ENCODE assay signal across 19 cellular contexts in genomic region chr1:147570907-147571306, GRCh38. TPM values are rescaled to one million over a fixed set of nuclear protein-coding genes. Genes with fewer than 3 reads are reported as not detected.
DNase-seq lines count a peak whose midpoint lies in the region; ATAC-seq and TF ChIP-seq lines count a peak whose summit lies in the region.
"Had no signal": no experiment of that assay in that cellular context is flagged by ENCODE, and none has a peak within 500 bp of the region (broad histone marks: within the 10 kb centered on the region; RNA-seq: fewer than 3 reads in every experiment).

No MANE protein-coding gene starts in this region.

- H3K4me1 Mint-ChIP-seq in activated CD8-positive, alpha-beta T cell treated with anti-CD3 and anti-CD28 coated beads for 36 hours (ENCODE audit: low read depth), result peaks cover 38% of the 10 kb centered on the region
- peaks cover 16% of the 10 kb centered on the region for H3K4me1 Mint-ChIP-seq in activated CD8-positive, alpha-beta T cell treated with anti-CD3 and anti-CD28 coated beads, Interleukin-2, amount 10 ng/mL, durations not matched to agents 7 days and 5 days (ENCODE audit: low read depth)
- peaks cover 43% of the 10 kb centered on the region for H3K4me1 Mint-ChIP-seq in activated naive CD8-positive, alpha-beta T cell treated with anti-CD3 and anti-CD28 coated beads, Interleukin-2, amount 50 U/mL, for 24 hours
- peaks cover 26% of the 10 kb centered on the region for H3K4me1 Mint-ChIP-seq in progenitor cell of endocrine pancreas (ENCODE audit: low read depth)
- H3K4me1 Mint-ChIP-seq in stimulated activated naive CD8-positive, alpha-beta T cell treated with anti-CD3 and anti-CD28 coated beads, Interleukin-15, amount 100 ng/mL, for 72 hours, result peaks cover 57% of the 10 kb centered on the region
- H3K4me1 Mint-ChIP-seq: B cell had no signal

- H3K9me3 Mint-ChIP-seq in activated CD8-positive, alpha-beta T cell treated with anti-CD3 and anti-CD28 coated beads for 36 hours, result no peaks in the 10 kb centered on the region
- H3K9me3 Mint-ChIP-seq in activated CD8-positive, alpha-beta T cell treated with anti-CD3 and anti-CD28 coated beads, Interleukin-2, amount 10 ng/mL, durations not matched to agents 7 days and 5 days (ENCODE audit: insufficient read depth), result no peaks in the 10 kb centered on the region
- no peaks in the 10 kb centered on the region for H3K9me3 Mint-ChIP-seq in activated naive CD8-positive, alpha-beta T cell treated with anti-CD3 and anti-CD28 coated beads, Interleukin-2, amount 50 U/mL, for 24 hours
- no peaks in the 10 kb centered on the region for H3K9me3 Mint-ChIP-seq in progenitor cell of endocrine pancreas (ENCODE audit: low read depth)
- no peaks in the 10 kb centered on the region for H3K9me3 Mint-ChIP-seq in stimulated activated naive CD8-positive, alpha-beta T cell treated with anti-CD3 and anti-CD28 coated beads, Interleukin-15, amount 100 ng/mL, for 72 hours
- H3K9me3 Mint-ChIP-seq: CD4-positive, alpha-beta T cell; CD8-positive, alpha-beta memory T cell; GM23338; HFFc6 had no signal

- ATAC-seq in activated CD8-positive, alpha-beta T cell treated with anti-CD3 and anti-CD28 coated beads for 36 hours, result peak; percentile 57
- no peak for ATAC-seq in activated CD8-positive, alpha-beta T cell treated with anti-CD3 and anti-CD28 coated beads, Interleukin-2, amount 10 ng/mL, durations not matched to agents 7 days and 5 days
- peak; percentile 70 for ATAC-seq in activated naive CD8-positive, alpha-beta T cell treated with anti-CD3 and anti-CD28 coated beads, Interleukin-2, amount 50 U/mL, for 24 hours
- peak; percentile 74 for ATAC-seq in stimulated activated naive CD8-positive, alpha-beta T cell treated with anti-CD3 and anti-CD28 coated beads, Interleukin-15, amount 100 ng/mL, for 72 hours
- no peak for ATAC-seq in GM18498 (IDR thresholded peaks at IDR 0.05; ENCODE audit: unreplicated experiment)
- no peak for ATAC-seq in Right ventricle myocardium superior (ENCODE audit: poor library complexity)
- ATAC-seq: GM23338 had no signal

- peak; percentile 16 for DNase-seq in activated CD8-positive, alpha-beta T cell treated with anti-CD3 and anti-CD28 coated beads for 36 hours
- DNase-seq in activated CD8-positive, alpha-beta T cell treated with anti-CD3 and anti-CD28 coated beads, Interleukin-2, amount 10 ng/mL, durations not matched to agents 7 days and 5 days, result no peak
- no peak for DNase-seq in activated naive CD8-positive, alpha-beta T cell treated with anti-CD3 and anti-CD28 coated beads, Interleukin-2, amount 50 U/mL, for 24 hours
- DNase-seq in progenitor cell of endocrine pancreas (ENCODE audit: low spot score, unreplicated experiment) (no peak), GM13976 (ENCODE audit: low spot score) (no peak), Right ventricle myocardium superior (no peak)
- DNase-seq in stimulated activated naive CD8-positive, alpha-beta T cell treated with anti-CD3 and anti-CD28 coated beads, Interleukin-15, amount 100 ng/mL, for 72 hours, result no peak
- DNase-seq: Calu3; CD4-positive, alpha-beta T cell; CD8-positive, alpha-beta memory T cell; COR-L47; DMS53; DMS79 treated with DMSO at 0.1 percent for 48 hours; GF-D8; HFFc6 had no signal

- H3K27ac Mint-ChIP-seq in activated CD8-positive, alpha-beta T cell treated with anti-CD3 and anti-CD28 coated beads for 36 hours, result peak overlapping the region; percentile 78
- no peak overlapping the region for H3K27ac Mint-ChIP-seq in activated CD8-positive, alpha-beta T cell treated with anti-CD3 and anti-CD28 coated beads, Interleukin-2, amount 10 ng/mL, durations not matched to agents 7 days and 5 days
- peak overlapping the region; percentile 14 for H3K27ac Mint-ChIP-seq in activated naive CD8-positive, alpha-beta T cell treated with anti-CD3 and anti-CD28 coated beads, Interleukin-2, amount 50 U/mL, for 24 hours
- H3K27ac Mint-ChIP-seq in progenitor cell of endocrine pancreas, result peak overlapping the region; percentile 26
- peak overlapping the region in 1 of 2 donors; percentile 10 for H3K27ac Mint-ChIP-seq in stimulated activated naive CD8-positive, alpha-beta T cell treated with anti-CD3 and anti-CD28 coated beads, Interleukin-15, amount 100 ng/mL, for 72 hours
- H3K27ac Mint-ChIP-seq: B cell; CD14-positive monocyte; CD4-positive, alpha-beta T cell; GM23338; HFFc6 had no signal

- POLR2A ChIA-PET in activated CD8-positive, alpha-beta T cell treated with anti-CD3 and anti-CD28 coated beads for 36 hours (lab: Charles Lee), result interaction anchor here (1.0 to 1.9 kb wide), 3 partner anchors 8 to 31 kb away, joined by 3 to 5 read pairs (median 4); no protein-coding TSS in a partner anchor
- POLR2A ChIA-PET in activated CD8-positive, alpha-beta T cell treated with anti-CD3 and anti-CD28 coated beads, Interleukin-2, amount 10 ng/mL, durations not matched to agents 7 days and 5 days (lab: Charles Lee), result no interaction called here

- H3K4me3 Mint-ChIP-seq in activated CD8-positive, alpha-beta T cell treated with anti-CD3 and anti-CD28 coated beads for 36 hours, result no peak overlapping the region
- H3K4me3 Mint-ChIP-seq in activated CD8-positive, alpha-beta T cell treated with anti-CD3 and anti-CD28 coated beads, Interleukin-2, amount 10 ng/mL, durations not matched to agents 7 days and 5 days, result no peak overlapping the region
- H3K4me3 Mint-ChIP-seq in activated naive CD8-positive, alpha-beta T cell treated with anti-CD3 and anti-CD28 coated beads, Interleukin-2, amount 50 U/mL, for 24 hours, result no peak overlapping the region
- no peak overlapping the region for H3K4me3 Mint-ChIP-seq in progenitor cell of endocrine pancreas (ENCODE audit: low read depth)
- H3K4me3 Mint-ChIP-seq in stimulated activated naive CD8-positive, alpha-beta T cell treated with anti-CD3 and anti-CD28 coated beads, Interleukin-15, amount 100 ng/mL, for 72 hours, result peak overlapping the region; percentile 44 to 73
- H3K4me3 Mint-ChIP-seq: B cell; CD4-positive, alpha-beta T cell; CD8-positive, alpha-beta memory T cell; GM23338; HFFc6 had no signal

- intact Hi-C loops in activated CD8-positive, alpha-beta T cell treated with anti-CD3 and anti-CD28 coated beads for 36 hours (cut with micrococcal nuclease), result no loop called here
- intact Hi-C loops in Right ventricle myocardium superior (cut with DNase I), result no loop called here

- CTCF ChIA-PET in activated CD8-positive, alpha-beta T cell treated with anti-CD3 and anti-CD28 coated beads for 36 hours (lab: Charles Lee), result interaction anchor here (1.2 kb wide), 1 partner anchor 21 kb away, joined by 3 read pairs; no protein-coding TSS in a partner anchor
- CTCF ChIA-PET in activated CD8-positive, alpha-beta T cell treated with anti-CD3 and anti-CD28 coated beads, Interleukin-2, amount 10 ng/mL, durations not matched to agents 7 days and 5 days (lab: Charles Lee), result interaction anchor here (1.7 to 1.8 kb wide), 2 partner anchors 9 to 21 kb away, joined by 5 to 6 read pairs; no protein-coding TSS in a partner anchor

- H3K36me3 Mint-ChIP-seq in activated CD8-positive, alpha-beta T cell treated with anti-CD3 and anti-CD28 coated beads for 36 hours (ENCODE audit: low read depth), result peaks cover 6% of the 10 kb centered on the region
- H3K36me3 Mint-ChIP-seq in activated CD8-positive, alpha-beta T cell treated with anti-CD3 and anti-CD28 coated beads, Interleukin-2, amount 10 ng/mL, durations not matched to agents 7 days and 5 days (ENCODE audit: low read depth), result no peaks in the 10 kb centered on the region
- H3K36me3 Mint-ChIP-seq in activated naive CD8-positive, alpha-beta T cell treated with anti-CD3 and anti-CD28 coated beads, Interleukin-2, amount 50 U/mL, for 24 hours (ENCODE audit: low read depth), result peaks cover 6% of the 10 kb centered on the region
- peaks cover 7% of the 10 kb centered on the region for H3K36me3 Mint-ChIP-seq in progenitor cell of endocrine pancreas (ENCODE audit: insufficient read depth)
- H3K36me3 Mint-ChIP-seq: CD14-positive monocyte had no signal

- in situ Hi-C loops in GM13976 (cut with MboI; ENCODE audit: low sequenced_read_pairs, unreplicated experiment), result no loop called here

- peaks cover 1% of the 10 kb centered on the region for H3K27me3 Mint-ChIP-seq in activated CD8-positive, alpha-beta T cell treated with anti-CD3 and anti-CD28 coated beads for 36 hours
- peaks cover 4% of the 10 kb centered on the region for H3K27me3 Mint-ChIP-seq in activated CD8-positive, alpha-beta T cell treated with anti-CD3 and anti-CD28 coated beads, Interleukin-2, amount 10 ng/mL, durations not matched to agents 7 days and 5 days (ENCODE audit: low read depth)
- H3K27me3 Mint-ChIP-seq in activated naive CD8-positive, alpha-beta T cell treated with anti-CD3 and anti-CD28 coated beads, Interleukin-2, amount 50 U/mL, for 24 hours, result no peaks in the 10 kb centered on the region
- H3K27me3 Mint-ChIP-seq in progenitor cell of endocrine pancreas, result no peaks in the 10 kb centered on the region
- no peaks in the 10 kb centered on the region for H3K27me3 Mint-ChIP-seq in stimulated activated naive CD8-positive, alpha-beta T cell treated with anti-CD3 and anti-CD28 coated beads, Interleukin-15, amount 100 ng/mL, for 72 hours

- TF ChIP-seq CTCF in activated CD8-positive, alpha-beta T cell treated with anti-CD3 and anti-CD28 coated beads for 36 hours (IDR thresholded peaks at IDR 0.05), result no peak
- TF ChIP-seq CTCF in progenitor cell of endocrine pancreas (IDR thresholded peaks at IDR 0.05; ENCODE audit: unreplicated experiment) (no peak), GM13976 (IDR thresholded peaks at IDR 0.05; ENCODE audit: borderline replicate concordance, control extremely low read depth, extremely low read depth, insufficient read depth, missing control alignments) (no peak)

RNA-seq across cellular contexts. Expression of gene BCL9, which starts 29.6 kb away (rescaled TPM):
- total RNA-seq in activated CD8-positive, alpha-beta T cell treated with anti-CD3 and anti-CD28 coated beads for 36 hours, result 10 to 100 TPM; 30.9 to 34.3 TPM
- 10 to 100 TPM; 20.3 to 23.7 TPM for total RNA-seq in activated CD8-positive, alpha-beta T cell treated with anti-CD3 and anti-CD28 coated beads, Interleukin-2, amount 10 ng/mL, durations not matched to agents 7 days and 5 days
- total RNA-seq in progenitor cell of endocrine pancreas, result 84.8 and 86.7 TPM in 2 replicates
- total RNA-seq in Right ventricle myocardium superior, result 11.7 TPM

Comparison
In these comparisons a context has a peak if more than half of its experiments do, and no peak if none do; other contexts are left out.
1. ATAC-seq: peak in activated CD8-positive, alpha-beta T cell treated with anti-CD3 and anti-CD28 coated beads for 36 hours (single experiment), activated naive CD8-positive, alpha-beta T cell treated with anti-CD3 and anti-CD28 coated beads, Interleukin-2, amount 50 U/mL, for 24 hours (single experiment) and stimulated activated naive CD8-positive, alpha-beta T cell treated with anti-CD3 and anti-CD28 coated beads, Interleukin-15, amount 100 ng/mL, for 72 hours (single experiment); none in activated CD8-positive, alpha-beta T cell treated with anti-CD3 and anti-CD28 coated beads, Interleukin-2, amount 10 ng/mL, durations not matched to agents 7 days and 5 days (single experiment), GM18498 (single experiment) and Right ventricle myocardium superior (single experiment).
2. H3K4me3 Mint-ChIP-seq: peak in stimulated activated naive CD8-positive, alpha-beta T cell treated with anti-CD3 and anti-CD28 coated beads, Interleukin-15, amount 100 ng/mL, for 72 hours (2 of 2); none in activated CD8-positive, alpha-beta T cell treated with anti-CD3 and anti-CD28 coated beads for 36 hours (single experiment), activated CD8-positive, alpha-beta T cell treated with anti-CD3 and anti-CD28 coated beads, Interleukin-2, amount 10 ng/mL, durations not matched to agents 7 days and 5 days (single experiment), activated naive CD8-positive, alpha-beta T cell treated with anti-CD3 and anti-CD28 coated beads, Interleukin-2, amount 50 U/mL, for 24 hours (single experiment) and progenitor cell of endocrine pancreas (single experiment).